19 cellular contexts compared by ENCODE assay signal in genomic region chr9:113998114-113998513, GRCh38.
"Had no signal": no experiment of that assay in that cellular context is flagged by ENCODE, and none has a peak within 500 bp of the region (broad histone marks: within the 10 kb centered on the region; RNA-seq: fewer than 3 reads in every experiment).

No MANE protein-coding gene starts in this region.

- H3K4me1 Mint-ChIP-seq: activated CD4-positive, alpha-beta T cell treated with anti-CD3 and anti-CD28 coated beads, Interleukin-2, amount 10 ng/mL, durations not matched to agents 24 days and 14 days; activated T-helper 17 cell treated with anti-CD3 and anti-CD28 coated beads, Interleukin-2, amount 50 U/mL, for 72 hours had no signal

- ATAC-seq: activated T-helper 17 cell treated with anti-CD3 and anti-CD28 coated beads, Interleukin-2, amount 50 U/mL, for 72 hours; left lung; mucosa of descending colon had no signal

- H3K9me3 Mint-ChIP-seq: activated CD4-positive, alpha-beta T cell treated with anti-CD3 and anti-CD28 coated beads, Interleukin-2, amount 10 ng/mL, durations not matched to agents 24 days and 14 days; activated naive CD8-positive, alpha-beta T cell treated with anti-CD3 and anti-CD28 coated beads, Interleukin-2, amount 10 ng/mL, durations not matched to agents 7 days and 5 days; activated T-helper 17 cell treated with anti-CD3 and anti-CD28 coated beads, Interleukin-2, amount 50 U/mL, for 72 hours; naive B cell; T-helper 2 cell treated with Interferon-gamma antibody and Interleukin-4, amounts not matched to agents 5 μg/mL and 100 μg/mL, for 36 hours had no signal

- H3K36me3 Mint-ChIP-seq: activated naive CD8-positive, alpha-beta T cell treated with anti-CD3 and anti-CD28 coated beads, Interleukin-2, amount 10 ng/mL, durations not matched to agents 7 days and 5 days; naive B cell had no signal

- H3K4me3 Mint-ChIP-seq: activated CD4-positive, alpha-beta T cell treated with anti-CD3 and anti-CD28 coated beads, Interleukin-2, amount 10 ng/mL, durations not matched to agents 24 days and 14 days; activated naive CD8-positive, alpha-beta T cell treated with anti-CD3 and anti-CD28 coated beads, Interleukin-2, amount 10 ng/mL, durations not matched to agents 7 days and 5 days; activated T-helper 17 cell treated with anti-CD3 and anti-CD28 coated beads, Interleukin-2, amount 50 U/mL, for 72 hours; naive B cell; T-helper 2 cell treated with Interferon-gamma antibody and Interleukin-4, amounts not matched to agents 5 μg/mL and 100 μg/mL, for 36 hours had no signal

- DNase-seq: activated CD4-positive, alpha-beta T cell treated with anti-CD3 and anti-CD28 coated beads, Interleukin-2, amount 10 ng/mL, durations not matched to agents 24 days and 14 days; activated naive CD4-positive, alpha-beta T cell; activated naive CD8-positive, alpha-beta T cell treated with anti-CD3 and anti-CD28 coated beads, Interleukin-2, amount 10 ng/mL, durations not matched to agents 7 days and 5 days; activated T-cell treated with anti-CD3 and anti-CD28 coated beads for 4 hours; amygdala; erythroblast; foreskin melanocyte; naive B cell; posterior cingulate gyrus; retina; stimulated activated CD4-positive, alpha-beta T cell treated with anti-CD3 and anti-CD28 coated beads, Interleukin-2, amount 100 ng/mL, for 24 hours; stimulated activated naive CD8-positive, alpha-beta T cell treated with anti-CD3 and anti-CD28 coated beads, Interleukin-15, Interleukin-2, amounts not matched to agents 100 U/mL and 50 U/mL, for 24 hours; transverse colon had no signal

- H3K36me3 ChIP-seq: left lung, transverse colon had no signal

- H3K27me3 Mint-ChIP-seq: naive B cell had no signal

- H3K27ac Mint-ChIP-seq: activated CD4-positive, alpha-beta T cell treated with anti-CD3 and anti-CD28 coated beads, Interleukin-2, amount 10 ng/mL, durations not matched to agents 24 days and 14 days; activated naive CD8-positive, alpha-beta T cell treated with anti-CD3 and anti-CD28 coated beads, Interleukin-2, amount 10 ng/mL, durations not matched to agents 7 days and 5 days; activated T-helper 17 cell treated with anti-CD3 and anti-CD28 coated beads, Interleukin-2, amount 50 U/mL, for 72 hours; naive B cell; T-helper 2 cell treated with Interferon-gamma antibody and Interleukin-4, amounts not matched to agents 5 μg/mL and 100 μg/mL, for 36 hours had no signal

- H3K27me3 ChIP-seq: left lung, transverse colon, vagina had no signal

- H3K27ac ChIP-seq: left lung, SK-N-MC, transverse colon, vagina had no signal

- H3K4me3 ChIP-seq: left lung, mucosa of descending colon, SK-N-MC, transverse colon, vagina had no signal

- H3K9me3 ChIP-seq: left lung, mucosa of descending colon, transverse colon, vagina had no signal
